In genomic region chr3:193732827-193733226, GRCh38 we compare ENCODE assay signal across 2 cellular contexts.
A peak's percentile ranks its signal among the peaks of the same experiment; 100 is the strongest.
TF ChIP-seq lines count a peak whose summit lies in the region.

No MANE protein-coding gene starts in this region.

TF ChIP-seq in IMR-90, 13 proteins besides CTCF, POLR2A, EP300 and RAD21:
- TF ChIP-seq BHLHE40 (IDR thresholded peaks at IDR 0.05; ENCODE audit: low read depth, low read length) (no peak), MAZ (IDR thresholded peaks at IDR 0.05; ENCODE audit: borderline replicate concordance, low read depth, low read length) (no peak), MXI1 (IDR thresholded peaks at IDR 0.05; ENCODE audit: borderline replicate concordance, low read depth, low read length) (no peak), CHD1 (IDR thresholded peaks at IDR 0.05; ENCODE audit: low read depth, low read length) (no peak), RCOR1 (IDR thresholded peaks at IDR 0.05; ENCODE audit: insufficient replicate concordance, low read length) (no peak), ELK1 (IDR thresholded peaks at IDR 0.05; ENCODE audit: borderline replicate concordance, low read depth, low read length) (no peak)

TF ChIP-seq in K562, 482 proteins besides CTCF, POLR2A, EP300 and RAD21:
- TF ChIP-seq ZNF239 (CRISPR knock-in tag; IDR thresholded peaks at IDR 0.05): no peak
- TF ChIP-seq FOSL1 (tag; conservative IDR thresholded peaks at IDR 0.05): 0 out of 2 replicates have a peak, but pooled peaks have one; percentile 21
- TF ChIP-seq, protein P1, sequence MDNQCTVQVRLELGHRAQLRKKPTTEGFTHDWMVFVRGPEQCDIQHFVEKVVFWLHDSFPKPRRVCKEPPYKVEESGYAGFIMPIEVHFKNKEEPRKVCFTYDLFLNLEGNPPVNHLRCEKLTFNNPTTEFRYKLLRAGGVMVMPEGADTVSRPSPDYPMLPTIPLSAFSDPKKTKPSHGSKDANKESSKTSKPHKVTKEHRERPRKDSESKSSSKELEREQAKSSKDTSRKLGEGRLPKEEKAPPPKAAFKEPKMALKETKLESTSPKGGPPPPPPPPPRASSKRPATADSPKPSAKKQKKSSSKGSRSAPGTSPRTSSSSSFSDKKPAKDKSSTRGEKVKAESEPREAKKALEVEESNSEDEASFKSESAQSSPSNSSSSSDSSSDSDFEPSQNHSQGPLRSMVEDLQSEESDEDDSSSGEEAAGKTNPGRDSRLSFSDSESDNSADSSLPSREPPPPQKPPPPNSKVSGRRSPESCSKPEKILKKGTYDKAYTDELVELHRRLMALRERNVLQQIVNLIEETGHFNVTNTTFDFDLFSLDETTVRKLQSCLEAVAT (IDR thresholded peaks at IDR 0.05): no peak
- TF ChIP-seq RBM25 (IDR thresholded peaks at IDR 0.05; ENCODE audit: low read depth, low read length, severe bottlenecking): peak; percentile 84
- TF ChIP-seq CREBBP (IDR thresholded peaks at IDR 0.05; ENCODE audit: low read depth, low read length): no peak
- no peak for TF ChIP-seq CBFA2T2 (conservative IDR thresholded peaks at IDR 0.05)
- TF ChIP-seq, protein P2, sequence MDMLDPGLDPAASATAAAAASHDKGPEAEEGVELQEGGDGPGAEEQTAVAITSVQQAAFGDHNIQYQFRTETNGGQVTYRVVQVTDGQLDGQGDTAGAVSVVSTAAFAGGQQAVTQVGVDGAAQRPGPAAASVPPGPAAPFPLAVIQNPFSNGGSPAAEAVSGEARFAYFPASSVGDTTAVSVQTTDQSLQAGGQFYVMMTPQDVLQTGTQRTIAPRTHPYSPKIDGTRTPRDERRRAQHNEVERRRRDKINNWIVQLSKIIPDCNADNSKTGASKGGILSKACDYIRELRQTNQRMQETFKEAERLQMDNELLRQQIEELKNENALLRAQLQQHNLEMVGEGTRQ (CRISPR knock-in tag; IDR thresholded peaks at IDR 0.05): no peak
